In genomic region chr11:120168108-120168959, GRCh38 we compare ENCODE assay signal across 1 cellular context.
TF ChIP-seq lines count a peak whose summit lies in the region.

No MANE protein-coding gene starts in this region.

TF ChIP-seq in HEK293, 187 proteins besides CTCF, POLR2A, EP300 and RAD21 (continued from another document):
- TF ChIP-seq ZNF280D (tag by site-specific recombination; IDR thresholded peaks at IDR 0.05), result no peak
